Comparison of ENCODE assay signal across 1 cellular context in the genomic region with DNA sequence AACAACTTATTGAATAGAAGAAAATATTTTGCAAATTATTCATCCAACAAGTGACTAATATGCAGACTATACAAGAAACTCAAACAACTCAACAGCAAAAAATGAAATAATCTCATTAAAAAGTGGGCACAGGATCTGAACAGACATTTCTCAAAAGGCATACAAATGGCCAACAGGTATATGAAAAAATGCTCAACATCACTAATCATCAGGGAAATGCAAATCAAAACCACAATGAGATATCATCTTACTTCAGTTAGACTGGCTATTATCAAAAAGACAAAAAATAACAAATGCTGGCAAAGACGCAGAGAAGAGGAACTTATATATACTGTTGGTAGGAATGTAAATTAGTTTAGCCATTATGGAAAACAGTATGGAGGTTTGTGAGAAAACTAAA.
TF ChIP-seq lines count a peak whose summit lies in the region.

No MANE protein-coding gene starts in this region.

TF ChIP-seq in SK-N-SH, 30 proteins besides CTCF, POLR2A, EP300 and RAD21:
- peak; percentile 69 for TF ChIP-seq TCF12 (IDR thresholded peaks at IDR 0.05)
- TF ChIP-seq PBX3 (IDR thresholded peaks at IDR 0.05) = peak; percentile 30; the same call in 1 of the 2 replicates
- TF ChIP-seq JUND (IDR thresholded peaks at IDR 0.05) = no peak; the same call in 1 of the 2 replicates
- peak; percentile 8; the same call in 1 of the 2 replicates for TF ChIP-seq NFIC (IDR thresholded peaks at IDR 0.05; ENCODE audit: borderline replicate concordance)
- TF ChIP-seq, protein P1, sequence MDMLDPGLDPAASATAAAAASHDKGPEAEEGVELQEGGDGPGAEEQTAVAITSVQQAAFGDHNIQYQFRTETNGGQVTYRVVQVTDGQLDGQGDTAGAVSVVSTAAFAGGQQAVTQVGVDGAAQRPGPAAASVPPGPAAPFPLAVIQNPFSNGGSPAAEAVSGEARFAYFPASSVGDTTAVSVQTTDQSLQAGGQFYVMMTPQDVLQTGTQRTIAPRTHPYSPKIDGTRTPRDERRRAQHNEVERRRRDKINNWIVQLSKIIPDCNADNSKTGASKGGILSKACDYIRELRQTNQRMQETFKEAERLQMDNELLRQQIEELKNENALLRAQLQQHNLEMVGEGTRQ (IDR thresholded peaks at IDR 0.05; ENCODE audit: borderline replicate concordance, low read depth, low read length) = no peak
